ENCODE assay signal across 1 cellular context in the genomic region with DNA sequence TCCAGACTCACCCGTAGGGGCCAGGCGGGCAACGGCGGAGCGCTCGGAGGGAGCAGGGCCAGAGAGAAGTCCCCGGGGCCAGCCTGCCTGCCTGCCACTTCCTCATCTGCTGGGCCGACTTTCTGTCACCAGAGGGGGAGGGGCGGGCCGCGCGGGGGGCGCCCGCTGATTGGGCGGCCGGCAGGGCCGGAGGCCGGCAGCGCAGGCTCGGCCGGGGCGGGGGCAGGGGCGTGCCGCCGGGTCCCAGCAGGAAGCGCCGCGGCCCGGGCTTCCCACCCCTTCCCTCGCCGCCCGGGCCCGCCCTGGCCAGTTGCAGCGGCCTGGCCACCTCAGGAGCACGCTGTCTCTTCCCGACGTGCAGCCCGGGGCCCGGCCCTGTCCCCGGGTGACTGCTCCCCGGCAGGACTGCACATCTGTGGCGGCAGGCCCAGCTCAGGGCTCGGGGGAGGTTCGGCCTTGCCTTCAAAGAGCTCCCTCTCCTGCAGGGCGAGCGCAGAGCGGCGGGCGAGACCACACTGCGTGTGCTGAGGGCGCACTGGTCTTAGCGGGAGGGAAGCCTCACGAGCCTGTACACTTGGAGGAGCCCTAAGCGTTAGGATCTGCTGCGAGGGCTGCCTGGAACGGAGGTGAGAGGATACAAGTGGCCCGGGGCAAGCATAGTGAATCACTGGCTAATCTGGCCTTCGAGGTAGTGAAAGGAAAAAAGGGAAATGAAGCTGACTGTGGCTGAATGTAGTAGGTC.
A peak's percentile ranks its signal among the peaks of the same experiment; 100 is the strongest.
TF ChIP-seq lines count a peak whose summit lies in the region.

Gene ELOVL1 (minus strand): TSS at position 108 of the 742 bp plus-strand sequence. CDS start 2,402 bp downstream, outside the sequence.

TF ChIP-seq in HepG2, 621 proteins besides CTCF, POLR2A, EP300 and RAD21 (continued from another document and continues in another):
- TF ChIP-seq, protein P1, sequence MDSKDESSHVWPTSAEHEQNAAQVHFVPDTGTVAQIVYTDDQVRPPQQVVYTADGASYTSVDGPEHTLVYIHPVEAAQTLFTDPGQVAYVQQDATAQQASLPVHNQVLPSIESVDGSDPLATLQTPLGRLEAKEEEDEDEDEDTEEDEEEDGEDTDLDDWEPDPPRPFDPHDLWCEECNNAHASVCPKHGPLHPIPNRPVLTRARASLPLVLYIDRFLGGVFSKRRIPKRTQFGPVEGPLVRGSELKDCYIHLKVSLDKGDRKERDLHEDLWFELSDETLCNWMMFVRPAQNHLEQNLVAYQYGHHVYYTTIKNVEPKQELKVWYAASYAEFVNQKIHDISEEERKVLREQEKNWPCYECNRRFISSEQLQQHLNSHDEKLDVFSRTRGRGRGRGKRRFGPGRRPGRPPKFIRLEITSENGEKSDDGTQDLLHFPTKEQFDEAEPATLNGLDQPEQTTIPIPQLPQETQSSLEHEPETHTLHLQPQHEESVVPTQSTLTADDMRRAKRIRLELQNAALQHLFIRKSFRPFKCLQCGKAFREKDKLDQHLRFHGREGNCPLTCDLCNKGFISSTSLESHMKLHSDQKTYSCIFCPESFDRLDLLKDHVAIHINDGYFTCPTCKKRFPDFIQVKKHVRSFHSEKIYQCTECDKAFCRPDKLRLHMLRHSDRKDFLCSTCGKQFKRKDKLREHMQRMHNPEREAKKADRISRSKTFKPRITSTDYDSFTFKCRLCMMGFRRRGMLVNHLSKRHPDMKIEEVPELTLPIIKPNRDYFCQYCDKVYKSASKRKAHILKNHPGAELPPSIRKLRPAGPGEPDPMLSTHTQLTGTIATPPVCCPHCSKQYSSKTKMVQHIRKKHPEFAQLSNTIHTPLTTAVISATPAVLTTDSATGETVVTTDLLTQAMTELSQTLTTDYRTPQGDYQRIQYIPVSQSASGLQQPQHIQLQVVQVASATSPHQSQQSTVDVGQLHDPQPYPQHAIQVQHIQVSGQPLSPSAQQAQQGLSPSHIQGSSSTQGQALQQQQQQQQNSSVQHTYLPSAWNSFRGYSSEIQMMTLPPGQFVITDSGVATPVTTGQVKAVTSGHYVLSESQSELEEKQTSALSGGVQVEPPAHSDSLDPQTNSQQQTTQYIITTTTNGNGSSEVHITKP (CRISPR knock-in tag; IDR thresholded peaks at IDR 0.05; ENCODE audit: low read depth): peak; percentile 94
- TF ChIP-seq ATF1 (CRISPR knock-in tag; IDR thresholded peaks at IDR 0.05) (no peak), JUND (CRISPR knock-in tag; IDR thresholded peaks at IDR 0.05) (peak; percentile 74), KLF12 (CRISPR knock-in tag; IDR thresholded peaks at IDR 0.05; ENCODE audit: borderline replicate concordance) (peak; percentile 75; the same call in 1 of the 2 replicates), ZNF451 (CRISPR knock-in tag; IDR thresholded peaks at IDR 0.05) (peak; percentile 74; the same call in 1 of the 2 replicates), ZNF740 (CRISPR knock-in tag; IDR thresholded peaks at IDR 0.05) (no peak), NFYB (CRISPR knock-in tag; IDR thresholded peaks at IDR 0.05) (peak; percentile 54), IRX3 (CRISPR knock-in tag; IDR thresholded peaks at IDR 0.05; ENCODE audit: borderline replicate concordance, low read depth) (peak; percentile 88; the same call in 1 of the 2 replicates), ZNF646 (CRISPR knock-in tag; IDR thresholded peaks at IDR 0.05) (no peak), SP140L (CRISPR knock-in tag; IDR thresholded peaks at IDR 0.05; ENCODE audit: borderline replicate concordance) (no peak), MED1 (CRISPR knock-in tag; IDR thresholded peaks at IDR 0.05) (peak; percentile 64), GTF2F1 (IDR thresholded peaks at IDR 0.05; ENCODE audit: low read length) (no peak), ZNF709 (CRISPR knock-in tag; IDR thresholded peaks at IDR 0.05) (0 out of 2 replicates have a peak, but pooled peaks have one; percentile 49), ZNF577 (CRISPR knock-in tag; IDR thresholded peaks at IDR 0.05; ENCODE audit: borderline replicate concordance, low read depth) (no peak), ZSCAN30 (CRISPR knock-in tag; IDR thresholded peaks at IDR 0.05) (no peak), SNRNP70 (IDR thresholded peaks at IDR 0.05; ENCODE audit: low read depth, low read length) (no peak), RNF2 (conservative IDR thresholded peaks at IDR 0.05; ENCODE audit: low read depth) (peak; percentile 93), AGO2 (optimal IDR thresholded peaks at IDR 0.05; ENCODE audit: low read depth, low read length) (peak; percentile 84), ZNF761 (CRISPR knock-in tag; conservative IDR thresholded peaks at IDR 0.05) (peak; percentile 79), ZNF629 (CRISPR knock-in tag; conservative IDR thresholded peaks at IDR 0.05) (no peak), ZKSCAN8 (CRISPR knock-in tag; IDR thresholded peaks at IDR 0.05; ENCODE audit: borderline replicate concordance) (no peak), MXD4 (CRISPR knock-in tag; IDR thresholded peaks at IDR 0.05) (peak; percentile 94), KLF11 (CRISPR knock-in tag; IDR thresholded peaks at IDR 0.05) (peak; percentile 94), SRY (CRISPR knock-in tag; IDR thresholded peaks at IDR 0.05) (peak; percentile 97), CENPT (CRISPR knock-in tag; IDR thresholded peaks at IDR 0.05; ENCODE audit: low read depth) (peak; percentile 91)
- TF ChIP-seq, protein P2, sequence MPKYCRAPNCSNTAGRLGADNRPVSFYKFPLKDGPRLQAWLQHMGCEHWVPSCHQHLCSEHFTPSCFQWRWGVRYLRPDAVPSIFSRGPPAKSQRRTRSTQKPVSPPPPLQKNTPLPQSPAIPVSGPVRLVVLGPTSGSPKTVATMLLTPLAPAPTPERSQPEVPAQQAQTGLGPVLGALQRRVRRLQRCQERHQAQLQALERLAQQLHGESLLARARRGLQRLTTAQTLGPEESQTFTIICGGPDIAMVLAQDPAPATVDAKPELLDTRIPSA (CRISPR knock-in tag; IDR thresholded peaks at IDR 0.05; ENCODE audit: borderline replicate concordance): no peak
- TF ChIP-seq, protein P3, sequence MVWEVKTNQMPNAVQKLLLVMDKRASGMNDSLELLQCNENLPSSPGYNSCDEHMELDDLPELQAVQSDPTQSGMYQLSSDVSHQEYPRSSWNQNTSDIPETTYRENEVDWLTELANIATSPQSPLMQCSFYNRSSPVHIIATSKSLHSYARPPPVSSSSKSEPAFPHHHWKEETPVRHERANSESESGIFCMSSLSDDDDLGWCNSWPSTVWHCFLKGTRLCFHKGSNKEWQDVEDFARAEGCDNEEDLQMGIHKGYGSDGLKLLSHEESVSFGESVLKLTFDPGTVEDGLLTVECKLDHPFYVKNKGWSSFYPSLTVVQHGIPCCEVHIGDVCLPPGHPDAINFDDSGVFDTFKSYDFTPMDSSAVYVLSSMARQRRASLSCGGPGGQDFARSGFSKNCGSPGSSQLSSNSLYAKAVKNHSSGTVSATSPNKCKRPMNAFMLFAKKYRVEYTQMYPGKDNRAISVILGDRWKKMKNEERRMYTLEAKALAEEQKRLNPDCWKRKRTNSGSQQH (CRISPR knock-in tag; IDR thresholded peaks at IDR 0.05; ENCODE audit: low read depth): peak; percentile 70
- TF ChIP-seq, protein P4, sequence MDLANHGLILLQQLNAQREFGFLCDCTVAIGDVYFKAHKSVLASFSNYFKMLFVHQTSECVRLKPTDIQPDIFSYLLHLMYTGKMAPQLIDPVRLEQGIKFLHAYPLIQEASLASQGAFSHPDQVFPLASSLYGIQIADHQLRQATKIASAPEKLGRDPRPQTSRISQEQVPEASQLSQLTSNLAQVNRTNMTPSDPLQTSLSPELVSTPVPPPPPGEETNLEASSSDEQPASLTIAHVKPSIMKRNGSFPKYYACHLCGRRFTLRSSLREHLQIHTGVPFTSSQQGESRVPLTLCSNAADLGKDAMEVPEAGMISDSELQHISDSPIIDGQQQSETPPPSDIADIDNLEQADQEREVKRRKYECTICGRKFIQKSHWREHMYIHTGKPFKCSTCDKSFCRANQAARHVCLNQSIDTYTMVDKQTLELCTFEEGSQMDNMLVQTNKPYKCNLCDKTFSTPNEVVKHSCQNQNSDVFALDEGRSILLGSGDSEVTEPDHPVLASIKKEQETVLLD (CRISPR knock-in tag; IDR thresholded peaks at IDR 0.05; ENCODE audit: low read depth): peak; percentile 82
- TF ChIP-seq, protein P5, sequence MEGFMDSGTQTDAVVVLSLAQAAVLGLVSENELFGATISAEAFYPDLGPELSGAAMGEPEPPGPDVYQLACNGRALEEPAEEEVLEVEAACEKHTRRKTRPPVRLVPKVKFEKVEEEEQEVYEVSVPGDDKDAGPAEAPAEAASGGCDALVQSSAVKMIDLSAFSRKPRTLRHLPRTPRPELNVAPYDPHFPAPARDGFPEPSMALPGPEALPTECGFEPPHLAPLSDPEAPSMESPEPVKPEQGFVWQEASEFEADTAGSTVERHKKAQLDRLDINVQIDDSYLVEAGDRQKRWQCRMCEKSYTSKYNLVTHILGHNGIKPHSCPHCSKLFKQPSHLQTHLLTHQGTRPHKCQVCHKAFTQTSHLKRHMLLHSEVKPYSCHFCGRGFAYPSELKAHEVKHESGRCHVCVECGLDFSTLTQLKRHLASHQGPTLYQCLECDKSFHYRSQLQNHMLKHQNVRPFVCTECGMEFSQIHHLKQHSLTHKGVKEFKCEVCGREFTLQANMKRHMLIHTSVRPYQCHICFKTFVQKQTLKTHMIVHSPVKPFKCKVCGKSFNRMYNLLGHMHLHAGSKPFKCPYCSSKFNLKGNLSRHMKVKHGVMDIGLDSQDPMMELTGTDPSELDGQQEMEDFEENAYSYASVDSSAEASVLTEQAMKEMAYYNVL (CRISPR knock-in tag; IDR thresholded peaks at IDR 0.05; ENCODE audit: borderline replicate concordance): 0 out of 2 replicates have a peak, but pooled peaks have one; percentile 37
- TF ChIP-seq, protein P6, sequence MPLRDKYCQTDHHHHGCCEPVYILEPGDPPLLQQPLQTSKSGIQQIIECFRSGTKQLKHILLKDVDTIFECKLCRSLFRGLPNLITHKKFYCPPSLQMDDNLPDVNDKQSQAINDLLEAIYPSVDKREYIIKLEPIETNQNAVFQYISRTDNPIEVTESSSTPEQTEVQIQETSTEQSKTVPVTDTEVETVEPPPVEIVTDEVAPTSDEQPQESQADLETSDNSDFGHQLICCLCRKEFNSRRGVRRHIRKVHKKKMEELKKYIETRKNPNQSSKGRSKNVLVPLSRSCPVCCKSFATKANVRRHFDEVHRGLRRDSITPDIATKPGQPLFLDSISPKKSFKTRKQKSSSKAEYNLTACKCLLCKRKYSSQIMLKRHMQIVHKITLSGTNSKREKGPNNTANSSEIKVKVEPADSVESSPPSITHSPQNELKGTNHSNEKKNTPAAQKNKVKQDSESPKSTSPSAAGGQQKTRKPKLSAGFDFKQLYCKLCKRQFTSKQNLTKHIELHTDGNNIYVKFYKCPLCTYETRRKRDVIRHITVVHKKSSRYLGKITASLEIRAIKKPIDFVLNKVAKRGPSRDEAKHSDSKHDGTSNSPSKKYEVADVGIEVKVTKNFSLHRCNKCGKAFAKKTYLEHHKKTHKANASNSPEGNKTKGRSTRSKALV (CRISPR knock-in tag; IDR thresholded peaks at IDR 0.05): peak; percentile 89
- TF ChIP-seq, protein P7, sequence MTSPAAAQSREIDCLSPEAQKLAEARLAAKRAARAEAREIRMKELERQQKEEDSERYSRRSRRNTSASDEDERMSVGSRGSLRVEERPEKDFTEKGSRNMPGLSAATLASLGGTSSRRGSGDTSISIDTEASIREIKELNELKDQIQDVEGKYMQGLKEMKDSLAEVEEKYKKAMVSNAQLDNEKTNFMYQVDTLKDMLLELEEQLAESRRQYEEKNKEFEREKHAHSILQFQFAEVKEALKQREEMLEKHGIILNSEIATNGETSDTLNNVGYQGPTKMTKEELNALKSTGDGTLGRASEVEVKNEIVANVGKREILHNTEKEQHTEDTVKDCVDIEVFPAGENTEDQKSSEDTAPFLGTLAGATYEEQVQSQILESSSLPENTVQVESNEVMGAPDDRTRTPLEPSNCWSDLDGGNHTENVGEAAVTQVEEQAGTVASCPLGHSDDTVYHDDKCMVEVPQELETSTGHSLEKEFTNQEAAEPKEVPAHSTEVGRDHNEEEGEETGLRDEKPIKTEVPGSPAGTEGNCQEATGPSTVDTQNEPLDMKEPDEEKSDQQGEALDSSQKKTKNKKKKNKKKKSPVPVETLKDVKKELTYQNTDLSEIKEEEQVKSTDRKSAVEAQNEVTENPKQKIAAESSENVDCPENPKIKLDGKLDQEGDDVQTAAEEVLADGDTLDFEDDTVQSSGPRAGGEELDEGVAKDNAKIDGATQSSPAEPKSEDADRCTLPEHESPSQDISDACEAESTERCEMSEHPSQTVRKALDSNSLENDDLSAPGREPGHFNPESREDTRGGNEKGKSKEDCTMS (CRISPR knock-in tag; conservative IDR thresholded peaks at IDR 0.05): no peak
